Comparison of ENCODE assay signal across 1 cellular context in genomic region chr5:132871885-132872284, GRCh38.
TF ChIP-seq lines count a peak whose summit lies in the region.

No MANE protein-coding gene starts in this region.

TF ChIP-seq in GM12878, 131 proteins besides CTCF, POLR2A, EP300 and RAD21:
- TF ChIP-seq POLR2AphosphoS5 (IDR thresholded peaks at IDR 0.05; ENCODE audit: low read length) = peak; percentile 35; the same call in 1 of the 2 replicates
- TF ChIP-seq RBBP5 (conservative IDR thresholded peaks at IDR 0.05) = no peak
